In the genomic region with DNA sequence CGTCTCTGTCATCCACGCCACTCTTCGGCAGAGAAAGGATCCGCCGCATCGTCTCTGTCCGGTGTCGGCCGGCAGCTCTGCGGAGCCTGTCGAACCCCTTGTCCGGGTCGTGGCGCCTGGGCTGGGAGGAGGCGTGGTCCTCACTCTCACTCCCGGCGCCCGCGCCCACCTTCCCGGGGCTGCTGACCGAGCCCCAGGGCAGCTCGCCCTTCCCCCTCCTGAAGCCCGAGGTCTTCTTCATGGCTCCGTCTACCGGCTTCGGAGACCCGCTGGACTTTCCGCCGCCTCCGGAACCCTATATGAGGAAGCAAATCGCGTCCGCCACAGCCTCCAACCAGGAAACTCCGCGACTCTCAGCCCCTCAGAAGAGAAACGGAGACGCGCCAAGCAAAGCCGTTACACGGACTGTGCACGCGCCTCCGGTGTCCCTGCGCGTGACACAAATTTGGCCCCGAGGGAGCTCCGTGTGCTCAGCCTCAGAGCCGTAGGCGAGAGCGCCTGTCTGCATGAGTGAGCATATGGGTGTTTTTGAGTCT, we compare ENCODE assay signal across 8 cellular contexts.
DNase-seq lines count a peak whose midpoint lies in the region; ATAC-seq and TF ChIP-seq lines count a peak whose summit lies in the region.
"Not testable (repeated sequence)": the region's sequence is repeated elsewhere in the genome, so short reads cannot be mapped to it uniquely, and the experiment has no call there.

No MANE protein-coding gene starts in this region.

- BruUV-seq in A673 (replicated peaks; lab: Mats Ljungman, UMichigan), result not testable (repeated sequence)

- not testable (repeated sequence) for H3K4me1 ChIP-seq in A673 (ENCODE audit: insufficient read depth, low read length, poor library complexity, severe bottlenecking); heart left ventricle

- H3K9me3 ChIP-seq in A673 (ENCODE audit: low read depth, low read length, poor library complexity, severe bottlenecking); heart left ventricle: not testable (repeated sequence)

- H3K4me3 ChIP-seq in A673 (ENCODE audit: low read depth, low read length, poor library complexity, severe bottlenecking) (peak overlapping the region; percentile 44), heart left ventricle (peak overlapping the region in 7 of 12 donors; percentile 13 to 35 (median 17)), retinal pigment epithelial cell (ENCODE audit: low read length) (peak overlapping the region; percentile 25)
- H3K4me3 ChIP-seq in Jurkat, Clone E6-1 (ENCODE audit: low read length), result 0 out of 2 replicates have a peak overlapping the region, but pooled peaks have one; percentile 3

- H3K27ac Mint-ChIP-seq in activated CD4-positive, alpha-beta memory T cell treated with anti-CD3 and anti-CD28 coated beads, Interleukin-2, amount 10 ng/mL, durations not matched to agents 7 days and 5 days, result not testable (repeated sequence)

- POLR2A ChIA-PET in A673 (lab: Charles Lee; ENCODE audit: low non-redundant PET); activated CD4-positive, alpha-beta memory T cell treated with anti-CD3 and anti-CD28 coated beads, Interleukin-2, amount 10 ng/mL, durations not matched to agents 7 days and 5 days (lab: Charles Lee): not testable (repeated sequence)

- not testable (repeated sequence) for H3K9me3 Mint-ChIP-seq in activated CD4-positive, alpha-beta memory T cell treated with anti-CD3 and anti-CD28 coated beads, Interleukin-2, amount 10 ng/mL, durations not matched to agents 7 days and 5 days

- WGBS in heart left ventricle, 4 donors, result 0 to 30% (median 11%) methylated on average over 11 to 44 of the region's 50 CpGs

- not testable (repeated sequence) for H3K36me3 Mint-ChIP-seq in activated CD4-positive, alpha-beta memory T cell treated with anti-CD3 and anti-CD28 coated beads, Interleukin-2, amount 10 ng/mL, durations not matched to agents 7 days and 5 days (ENCODE audit: low read depth)

- CTCF ChIA-PET in A673 (lab: Charles Lee); activated CD4-positive, alpha-beta memory T cell treated with anti-CD3 and anti-CD28 coated beads, Interleukin-2, amount 10 ng/mL, durations not matched to agents 7 days and 5 days (lab: Charles Lee): not testable (repeated sequence)

- intact Hi-C loops in A673 (cut with micrococcal nuclease; ENCODE audit: unreplicated experiment); heart left ventricle (cut with DNase I): not testable (repeated sequence)

- H3K27me3 Mint-ChIP-seq in activated CD4-positive, alpha-beta memory T cell treated with anti-CD3 and anti-CD28 coated beads, Interleukin-2, amount 10 ng/mL, durations not matched to agents 7 days and 5 days, result peaks cover 17% of the 10 kb centered on the region

- H3K36me3 ChIP-seq in A673 (ENCODE audit: insufficient read depth, low read length, poor library complexity, severe bottlenecking); heart left ventricle: not testable (repeated sequence)

- not testable (repeated sequence) for H3K4me1 Mint-ChIP-seq in activated CD4-positive, alpha-beta memory T cell treated with anti-CD3 and anti-CD28 coated beads, Interleukin-2, amount 10 ng/mL, durations not matched to agents 7 days and 5 days

- ATAC-seq in GM18520 (IDR thresholded peaks at IDR 0.05; ENCODE audit: unreplicated experiment) (peak; percentile 74), GM21390 (IDR thresholded peaks at IDR 0.05; ENCODE audit: unreplicated experiment) (peak; percentile 71), HG02981 (IDR thresholded peaks at IDR 0.05; ENCODE audit: unreplicated experiment) (peak; percentile 61), heart left ventricle (peak in 1 of 4 donors; percentile 33)

- H3K27me3 ChIP-seq in A673 (replicated peaks; ENCODE audit: insufficient read depth, low read depth, low read length, poor library complexity), result not testable (repeated sequence)
- H3K27me3 ChIP-seq in heart left ventricle, result peaks cover 0 to 40% (median 3%) of the 10 kb centered on the region in 9 donors

- DNase-seq in A673 (ENCODE audit: low spot score), result peak; percentile 47
- not testable (repeated sequence) for DNase-seq in Jurkat, Clone E6-1 (ENCODE audit: low read depth, low spot score); activated CD4-positive, alpha-beta memory T cell treated with anti-CD3 and anti-CD28 coated beads, Interleukin-2, amount 10 ng/mL, durations not matched to agents 7 days and 5 days; heart left ventricle; retinal pigment epithelial cell (ENCODE audit: low read depth)

- H3K27ac ChIP-seq in A673 (ENCODE audit: low read depth, low read length, poor library complexity, severe bottlenecking); heart left ventricle: not testable (repeated sequence)

- TF ChIP-seq POLR2A in heart left ventricle (IDR thresholded peaks at IDR 0.05), result not testable (repeated sequence)

- peak overlapping the region; percentile 41 for H3K4me3 Mint-ChIP-seq in activated CD4-positive, alpha-beta memory T cell treated with anti-CD3 and anti-CD28 coated beads, Interleukin-2, amount 10 ng/mL, durations not matched to agents 7 days and 5 days

- not testable (repeated sequence) for TF ChIP-seq CTCF in A673 (conservative IDR thresholded peaks at IDR 0.05; ENCODE audit: low read depth, low read length); heart left ventricle (IDR thresholded peaks at IDR 0.05); retinal pigment epithelial cell (conservative IDR thresholded peaks at IDR 0.05; ENCODE audit: low read depth, low read length)
